ENCODE assay signal across 8 cellular contexts in genomic region chr1:247330548-247331171, GRCh38. TPM values are rescaled to one million over a fixed set of nuclear protein-coding genes. Genes with fewer than 3 reads are reported as not detected.
A peak's percentile ranks its signal among the peaks of the same experiment; 100 is the strongest.
DNase-seq lines count a peak whose midpoint lies in the region; ATAC-seq, FAIRE-seq and TF ChIP-seq lines count a peak whose summit lies in the region.

No MANE protein-coding gene starts in this region.

- H3K27me3 ChIP-seq in HL-60 (ENCODE audit: insufficient read depth, poor library complexity, severe bottlenecking) (no peaks in the 10 kb centered on the region), bronchial epithelial cell (ENCODE audit: control insufficient read depth, insufficient read depth, low read length) (no peaks in the 10 kb centered on the region)

- H3K36me3 ChIP-seq in bronchial epithelial cell (ENCODE audit: control insufficient read depth, insufficient read depth, low read length) = peaks cover 10% of the 10 kb centered on the region

- H3K4me3 ChIP-seq in HL-60 (replicated peaks; ENCODE audit: insufficient read depth, low read length) (peak overlapping the region; percentile 90), bronchial epithelial cell (ENCODE audit: low read depth, low read length) (peak overlapping the region; percentile 56)

- H3K9me3 Mint-ChIP-seq in naive B cell = no peaks in the 10 kb centered on the region

- peak overlapping the region in 5 of 6 donors; percentile 24 to 90 (median 70) for H3K27ac Mint-ChIP-seq in naive B cell

- H3K4me3 Mint-ChIP-seq in naive B cell = peak overlapping the region; percentile 93 to 98 (median 95)

- peak overlapping the region; percentile 79 for H3K27ac ChIP-seq in HL-60 (replicated peaks)

- DNase-seq in HL-60 (ENCODE audit: low read depth in 1 of 2, low spot score in 1 of 2) = no peak
- no peak for DNase-seq in bronchial epithelial cell (ENCODE audit: low read depth)
- no peak for DNase-seq in naive B cell
- no peak for DNase-seq in activated effector memory CD4-positive, alpha-beta T cell treated with anti-CD3 and anti-CD28 coated beads, Interleukin-2, amount 50 U/mL, for 16 hours
- DNase-seq in putamen (ENCODE audit: low spot score) = no peak
- DNase-seq in NCI-H2107 treated with DMSO at 0.1 percent for 48 hours (lab: John Stamatoyannopoulos, UW; ENCODE audit: unreplicated experiment) = no peak

- no peaks in the 10 kb centered on the region for H3K36me3 Mint-ChIP-seq in naive B cell

- H3K27me3 Mint-ChIP-seq in naive B cell = no peaks in the 10 kb centered on the region

- peak; percentile 15 for TF ChIP-seq POLR2A in GM19099 (IDR thresholded peaks at IDR 0.05; ENCODE audit: extremely low read depth, insufficient read length, low read depth)

- no peak for ATAC-seq in naive B cell (ENCODE audit: low read depth in 2 of 2)
- ATAC-seq in GM18868 (IDR thresholded peaks at IDR 0.05; ENCODE audit: unreplicated experiment) = no peak

- peaks cover 30 to 37% (median 33%) of the 10 kb centered on the region in 3 donors for H3K4me1 Mint-ChIP-seq in naive B cell

- TF ChIP-seq CTCF in HL-60 (IDR thresholded peaks at IDR 0.05; ENCODE audit: insufficient read depth, low read length) (no peak), bronchial epithelial cell (IDR thresholded peaks at IDR 0.05; ENCODE audit: insufficient read depth, low read length, severe bottlenecking) (no peak)

- no peak for FAIRE-seq in bronchial epithelial cell (lab: Jason Lieb, UNC)

RNA-seq across cellular contexts. Expression of gene ZNF496, which starts 1.0 kb away (rescaled TPM):
- total RNA-seq in bronchial epithelial cell = 5.0 and 9.5 TPM in 2 replicates
- 1 to 10 TPM; 2.8 to 6.6 (median 4.6) TPM for polyA plus RNA-seq in naive B cell (ENCODE audit: low read depth in 6 of 6)
